Comparison of ENCODE assay signal across 8 cellular contexts in genomic region chr3:194487289-194488006, GRCh38. TPM values are rescaled to one million over a fixed set of nuclear protein-coding genes. Genes with fewer than 3 reads are reported as not detected.
DNase-seq lines count a peak whose midpoint lies in the region; ATAC-seq and TF ChIP-seq lines count a peak whose summit lies in the region.

No MANE protein-coding gene starts in this region.

- H3K4me3 Mint-ChIP-seq in natural killer cell (peak overlapping the region; percentile 95), type B pancreatic cell (peak overlapping the region; percentile 79)

- no peaks in the 10 kb centered on the region for H3K9me3 Mint-ChIP-seq in natural killer cell
- peaks cover 6% of the 10 kb centered on the region for H3K9me3 Mint-ChIP-seq in type B pancreatic cell

- H3K27me3 Mint-ChIP-seq in natural killer cell (ENCODE audit: low read depth in 2 of 2) = no peaks in the 10 kb centered on the region
- H3K27me3 Mint-ChIP-seq in type B pancreatic cell = peaks cover 7% of the 10 kb centered on the region

- intact Hi-C loops in natural killer cell (cut with micrococcal nuclease) = loop anchor here (1.0 to 10.0 kb wide), 3 partner anchors 15 to 777 kb away; no protein-coding TSS in a partner anchor

- H3K4me1 Mint-ChIP-seq in natural killer cell (peaks cover 34 to 40% of the 10 kb centered on the region in 2 donors), type B pancreatic cell (ENCODE audit: unreplicated experiment) (peaks cover 14% of the 10 kb centered on the region)

- DNase-seq in NCI-H2081 (lab: John Stamatoyannopoulos, UW) = peak; percentile 75 to 86
- DNase-seq in activated T-cell treated with anti-CD3 and anti-CD28 coated beads for 24 hours (ENCODE audit: low read depth) = peak; percentile 11
- DNase-seq in natural killer cell = peak; percentile 37
- DNase-seq in type B pancreatic cell (ENCODE audit: extremely low spot score, unreplicated experiment) = no peak
- DNase-seq in NCI-H446 (lab: John Stamatoyannopoulos, UW) = no peak

- ATAC-seq in GM18498 (IDR thresholded peaks at IDR 0.05; ENCODE audit: unreplicated experiment) = peak; percentile 20
- peak; percentile 19 for ATAC-seq in HG02588 (IDR thresholded peaks at IDR 0.05; ENCODE audit: unreplicated experiment)
- ATAC-seq in esophagus mucosa = peak; percentile 1
- ATAC-seq in natural killer cell = peak; percentile 12 to 20 (median 15)

- TF ChIP-seq CTCF in natural killer cell (IDR thresholded peaks at IDR 0.05) (no peak), type B pancreatic cell (conservative IDR thresholded peaks at IDR 0.05) (no peak)

- no peaks in the 10 kb centered on the region for H3K36me3 Mint-ChIP-seq in natural killer cell
- peaks cover 7% of the 10 kb centered on the region for H3K36me3 Mint-ChIP-seq in type B pancreatic cell

- H3K27ac Mint-ChIP-seq in natural killer cell (peak overlapping the region; percentile 59 to 89), type B pancreatic cell (peak overlapping the region; percentile 89)

RNA-seq across cellular contexts. Expression of gene ATP13A3, which starts 0.6 kb away (rescaled TPM):
- total RNA-seq in esophagus mucosa (36.9 TPM), natural killer cell (10 to 100 TPM; 62.9 to 79.2 (median 64.2) TPM), type B pancreatic cell (ENCODE audit: low replicate concordance) (73.8 and 80.3 TPM in 2 replicates)

Comparison
In these comparisons a context has a peak if more than half of its experiments do, and no peak if none do; other contexts are left out.
1. DNase-seq: peak in NCI-H2081 (2 of 2), activated T-cell treated with anti-CD3 and anti-CD28 coated beads for 24 hours (single experiment) and natural killer cell (single experiment); none in type B pancreatic cell (single experiment) and NCI-H446 (0 of 2).
2. Peak in every context shown above with its lines, with median percentiles within 50 percentile points of each other: ATAC-seq.